ENCODE assay signal across 24 cellular contexts in the genomic region with DNA sequence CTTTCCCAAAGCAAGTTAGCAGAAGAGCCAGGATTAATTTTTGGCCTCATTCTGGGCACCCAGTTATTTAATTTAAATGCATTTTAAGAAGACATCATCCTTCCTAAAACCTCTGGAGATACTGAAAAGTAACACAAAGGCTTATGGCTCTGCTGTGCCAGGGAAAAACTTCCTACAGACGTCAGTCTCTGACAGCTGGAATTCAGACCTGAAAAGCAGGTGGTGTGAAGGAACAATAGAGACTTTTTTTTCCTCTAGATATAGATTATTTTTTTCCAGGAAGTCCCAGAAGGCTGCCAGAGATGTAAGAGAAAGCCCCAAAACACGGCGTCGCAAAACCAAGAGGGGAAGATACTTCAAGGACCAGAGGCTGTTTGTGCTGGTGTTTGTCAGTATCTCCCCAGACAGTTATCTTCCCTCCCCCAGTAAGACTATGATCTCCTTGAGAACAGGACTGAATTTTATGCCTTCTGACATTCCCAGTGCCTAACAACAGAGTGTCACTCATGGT.
A peak's percentile ranks its signal among the peaks of the same experiment; 100 is the strongest.
DNase-seq lines count a peak whose midpoint lies in the region; ATAC-seq, FAIRE-seq and TF ChIP-seq lines count a peak whose summit lies in the region.
"Had no signal": no experiment of that assay in that cellular context is flagged by ENCODE, and none has a peak within 500 bp of the region (broad histone marks: within the 10 kb centered on the region; RNA-seq: fewer than 3 reads in every experiment).

No MANE protein-coding gene starts in this region.

- H3K4me2 ChIP-seq in OCI-LY3 (ENCODE audit: low read length), result no peak overlapping the region
- H3K4me2 ChIP-seq: A549; BLaER1 treated with 17β-estradiol and CSF1 and Interleukin-3, amounts not matched to agents 10 nM and 100 nM had no signal

- H3K36me3 ChIP-seq in OCI-LY3 (replicated peaks; ENCODE audit: low read depth, low read length) (peaks cover under 1% of the 10 kb centered on the region), pancreas (no peaks in the 10 kb centered on the region)
- H3K36me3 ChIP-seq: BE2C; BLaER1 treated with 17β-estradiol and CSF1 and Interleukin-3, amounts not matched to agents 10 nM and 100 nM had no signal

- intact Hi-C loops in pancreas (cut with DNase I), result no loop called here
- intact Hi-C loops in lower leg skin (cut with DNase I; ENCODE audit: low total_unique reads), result no loop called here

- H3K79me2 ChIP-seq in OCI-LY3 (ENCODE audit: low read length), result no peaks in the 10 kb centered on the region

- no peaks in the 10 kb centered on the region for H3K9me3 ChIP-seq in OCI-LY3 (ENCODE audit: insufficient read depth, low read length)
- H3K9me3 ChIP-seq in pancreas, result no peaks in the 10 kb centered on the region
- H3K9me3 ChIP-seq: A549, BE2C had no signal

- FAIRE-seq in pancreas (lab: Jason Lieb, UNC), result no peak
- FAIRE-seq: A549, D721Med, G401.6, GM12878, GM19239, H1 had no signal

- no peaks in the 10 kb centered on the region for H4K20me1 ChIP-seq in OCI-LY3 (ENCODE audit: insufficient read depth, low read length)
- H4K20me1 ChIP-seq: BLaER1 treated with 17β-estradiol and CSF1 and Interleukin-3, amounts not matched to agents 10 nM and 100 nM had no signal

- peak overlapping the region; percentile 97; the same call in 1 of the 2 replicates for H3K27ac ChIP-seq in OCI-LY3 (ENCODE audit: low read length)
- peak overlapping the region in 3 of 4 donors; percentile 19 to 77 (median 77) for H3K27ac ChIP-seq in pancreas
- H3K27ac ChIP-seq: A549; BLaER1 treated with 17β-estradiol and CSF1 and Interleukin-3, amounts not matched to agents 10 nM and 100 nM had no signal

- no peak for TF ChIP-seq POLR2A in lower leg skin (IDR thresholded peaks at IDR 0.05)

- TF ChIP-seq CTCF in OCI-LY3 (IDR thresholded peaks at IDR 0.05; ENCODE audit: low read depth, low read length) (no peak), pancreas (IDR thresholded peaks at IDR 0.05) (no peak), lower leg skin (IDR thresholded peaks at IDR 0.05) (no peak)

- no peak overlapping the region for H3K4me3 ChIP-seq in OCI-LY3 (ENCODE audit: low read length)
- no peak overlapping the region for H3K4me3 ChIP-seq in pancreas
- no peak overlapping the region for H3K4me3 ChIP-seq in lower leg skin (ENCODE audit: low read depth, poor library complexity, severe bottlenecking)
- H3K4me3 ChIP-seq: A549; BLaER1 treated with 17β-estradiol and CSF1 and Interleukin-3, amounts not matched to agents 10 nM and 100 nM; GM12878 had no signal

- H3K9ac ChIP-seq in OCI-LY3 (ENCODE audit: low read length), result no peak overlapping the region; the same call in 1 of the 2 replicates
- H3K9ac ChIP-seq: BLaER1 treated with 17β-estradiol and CSF1 and Interleukin-3, amounts not matched to agents 10 nM and 100 nM had no signal

- no peaks in the 10 kb centered on the region for H3K27me3 ChIP-seq in OCI-LY3 (ENCODE audit: low read depth, low read length)
- no peaks in the 10 kb centered on the region for H3K27me3 ChIP-seq in pancreas
- H3K27me3 ChIP-seq: BE2C; BLaER1 treated with 17β-estradiol and CSF1 and Interleukin-3, amounts not matched to agents 10 nM and 100 nM had no signal

- peak; percentile 32 for DNase-seq in NCI-H2171 treated with DMSO at 0.1 percent for 48 hours (lab: John Stamatoyannopoulos, UW)
- no peak for DNase-seq in NCI-H2171 (lab: John Stamatoyannopoulos, UW)
- peak in 2 of 6 donors; percentile 52 to 60 for DNase-seq in pancreas
- DNase-seq in lower leg skin (ENCODE audit: low spot score in 2 of 2), result no peak
- DNase-seq in activated CD4-positive, CD25-positive, alpha-beta regulatory T cell treated with anti-CD3 and anti-CD28 coated beads, Interleukin-2, amount 50 U/mL, for 72 hours, result no peak
- DNase-seq: 8988T; ACHN; AML-193; BE2C; CD4-positive, alpha-beta T cell; CD8-positive, alpha-beta memory T cell; DMS 273 treated with DMSO at 0.1 percent for 48 hours; DND-41; H7; HCEC 1CT had no signal

- ATAC-seq in pancreas (peak in 3 of 4 donors; percentile 49 to 56 (median 54)), GM21786 (IDR thresholded peaks at IDR 0.05; ENCODE audit: unreplicated experiment) (no peak)
- ATAC-seq: A549, GM12878 had no signal

- WGBS in pancreas, 2 donors, result 6 to 12% methylated on average over 4 of the region's 4 CpGs
- 41 to 49% methylated on average over 4 of the region's 4 CpGs for WGBS in lower leg skin, 2 donors

- H3K4me1 ChIP-seq in OCI-LY3 (ENCODE audit: low read length), result peaks cover 50% of the 10 kb centered on the region
- peaks cover 20 to 36% (median 28%) of the 10 kb centered on the region in 3 donors for H3K4me1 ChIP-seq in pancreas
- H3K4me1 ChIP-seq: BE2C; BLaER1 treated with 17β-estradiol and CSF1 and Interleukin-3, amounts not matched to agents 10 nM and 100 nM had no signal

- H2AFZ ChIP-seq in OCI-LY3 (ENCODE audit: low read depth, low read length), result no peak overlapping the region
